Comparison of ENCODE assay signal across 8 cellular contexts in the genomic region with DNA sequence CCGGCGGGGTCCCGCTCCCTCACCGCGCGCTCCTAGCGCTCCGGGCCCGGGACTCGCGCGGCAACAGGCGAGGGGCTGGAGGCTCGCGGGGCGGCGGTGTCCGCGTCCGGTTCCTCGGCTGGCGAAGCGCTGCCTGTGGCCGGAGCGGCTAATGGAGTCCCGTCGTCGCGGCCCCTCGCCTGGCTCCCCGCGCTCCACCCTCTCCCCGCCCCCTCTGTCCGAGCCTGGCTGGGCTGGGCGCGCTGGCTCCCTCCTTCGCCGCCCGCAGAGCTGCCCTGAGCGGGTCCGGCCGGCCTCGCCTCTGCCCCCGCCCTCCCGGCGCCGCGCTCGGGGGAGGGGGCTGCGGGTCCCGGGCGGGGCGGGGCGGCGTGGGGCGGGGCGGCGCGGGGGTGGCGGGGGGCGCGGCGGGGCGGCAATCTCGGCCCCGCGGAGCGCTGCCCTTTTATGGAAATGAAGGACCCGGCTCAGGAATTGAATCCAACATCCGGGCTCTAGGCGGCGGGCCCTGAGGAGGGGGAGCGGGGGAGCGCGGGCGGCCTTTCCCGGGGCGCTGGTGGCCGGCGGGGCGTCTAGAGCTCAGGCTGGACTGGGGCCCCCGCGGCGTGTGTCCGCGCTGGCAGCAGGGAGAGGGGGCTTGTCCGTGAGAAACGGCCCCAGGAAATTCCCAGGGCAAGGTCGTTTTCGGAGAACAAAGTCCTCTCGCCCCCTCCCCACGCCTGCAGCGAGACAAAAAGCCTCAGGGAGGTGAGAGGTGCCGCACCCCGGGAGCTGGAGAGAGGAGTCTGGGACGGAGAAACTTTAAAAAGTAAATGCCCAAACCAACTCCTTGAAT. TPM values are rescaled to one million over a fixed set of nuclear protein-coding genes. Genes with fewer than 3 reads are reported as not detected.
DNase-seq lines count a peak whose midpoint lies in the region; ATAC-seq, FAIRE-seq and TF ChIP-seq lines count a peak whose summit lies in the region.

A gene with protein sequence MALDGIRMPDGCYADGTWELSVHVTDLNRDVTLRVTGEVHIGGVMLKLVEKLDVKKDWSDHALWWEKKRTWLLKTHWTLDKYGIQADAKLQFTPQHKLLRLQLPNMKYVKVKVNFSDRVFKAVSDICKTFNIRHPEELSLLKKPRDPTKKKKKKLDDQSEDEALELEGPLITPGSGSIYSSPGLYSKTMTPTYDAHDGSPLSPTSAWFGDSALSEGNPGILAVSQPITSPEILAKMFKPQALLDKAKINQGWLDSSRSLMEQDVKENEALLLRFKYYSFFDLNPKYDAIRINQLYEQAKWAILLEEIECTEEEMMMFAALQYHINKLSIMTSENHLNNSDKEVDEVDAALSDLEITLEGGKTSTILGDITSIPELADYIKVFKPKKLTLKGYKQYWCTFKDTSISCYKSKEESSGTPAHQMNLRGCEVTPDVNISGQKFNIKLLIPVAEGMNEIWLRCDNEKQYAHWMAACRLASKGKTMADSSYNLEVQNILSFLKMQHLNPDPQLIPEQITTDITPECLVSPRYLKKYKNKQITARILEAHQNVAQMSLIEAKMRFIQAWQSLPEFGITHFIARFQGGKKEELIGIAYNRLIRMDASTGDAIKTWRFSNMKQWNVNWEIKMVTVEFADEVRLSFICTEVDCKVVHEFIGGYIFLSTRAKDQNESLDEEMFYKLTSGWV (minus strand): TSS at position 153 of the 832 bp plus-strand sequence. CDS start 482 bp downstream, outside the sequence.

- no peaks in the 10 kb centered on the region; the same call in 1 of the 2 replicates for H3F3A ChIP-seq in GM23338 (replicated peaks; ENCODE audit: low read depth)

- peaks cover 44% of the 10 kb centered on the region for H3K79me2 ChIP-seq in GM23338 (replicated peaks; ENCODE audit: insufficient read depth)

- intact Hi-C loops in activated CD4-positive, alpha-beta T cell treated with anti-CD3 and anti-CD28 coated beads, Interleukin-2, amount 10 ng/mL, durations not matched to agents 24 days and 14 days (cut with micrococcal nuclease), result no loop called here

- H3K27ac ChIP-seq in GM23338 (ENCODE audit: low read depth), result peak within 1 kb of the TSS; percentile 98

- peaks cover 43% of the 10 kb centered on the region for H3K4me1 ChIP-seq in GM23338 (ENCODE audit: insufficient read depth)

- peak within 1 kb of the TSS; percentile 88 for H3K4me3 ChIP-seq in GM23338

- 0 out of 2 replicates have a peak within 1 kb of the TSS, but pooled peaks have one; percentile 63 for H2AFZ ChIP-seq in GM23338

- TF ChIP-seq CTCF in D721Med (IDR thresholded peaks at IDR 0.05; ENCODE audit: insufficient read depth, missing control alignments) (no peak), GM23338 (conservative IDR thresholded peaks at IDR 0.05; ENCODE audit: low read depth in 2 of 2) (no peak), endothelial cell (IDR thresholded peaks at IDR 0.05; ENCODE audit: unreplicated experiment) (no peak), subcutaneous adipose tissue (IDR thresholded peaks at IDR 0.05; ENCODE audit: low read depth) (no peak)

- H3K27me3 Mint-ChIP-seq in GM23338 (ENCODE audit: insufficient read depth, low read depth, poor library complexity) (peaks cover 8% of the 10 kb centered on the region), endothelial cell (ENCODE audit: unreplicated experiment) (peaks cover 15% of the 10 kb centered on the region)
- H3K27me3 Mint-ChIP-seq in activated CD4-positive, alpha-beta T cell treated with anti-CD3 and anti-CD28 coated beads, Interleukin-2, amount 10 ng/mL, durations not matched to agents 24 days and 14 days, result peaks cover 63% of the 10 kb centered on the region

- H3K9me2 ChIP-seq in GM23338 (ENCODE audit: insufficient read depth), result no peaks in the 10 kb centered on the region

- H3K27me3 ChIP-seq in GM23338 (ENCODE audit: insufficient read depth), result no peaks in the 10 kb centered on the region

- H3K4me1 Mint-ChIP-seq in GM23338, result peaks cover 50% of the 10 kb centered on the region
- peaks cover 19% of the 10 kb centered on the region for H3K4me1 Mint-ChIP-seq in activated CD4-positive, alpha-beta T cell treated with anti-CD3 and anti-CD28 coated beads, Interleukin-2, amount 10 ng/mL, durations not matched to agents 24 days and 14 days
- peaks cover 43% of the 10 kb centered on the region for H3K4me1 Mint-ChIP-seq in endothelial cell (ENCODE audit: unreplicated experiment)

- ATAC-seq in GM23338, result peak; percentile 84

- H3K4me2 ChIP-seq in GM23338, result peak within 1 kb of the TSS; percentile 85

- H3K4me3 Mint-ChIP-seq in GM23338, result peak within 1 kb of the TSS; percentile 99
- H3K4me3 Mint-ChIP-seq in activated CD4-positive, alpha-beta T cell treated with anti-CD3 and anti-CD28 coated beads, Interleukin-2, amount 10 ng/mL, durations not matched to agents 24 days and 14 days, result peak within 1 kb of the TSS; percentile 90
- H3K4me3 Mint-ChIP-seq in endothelial cell (ENCODE audit: unreplicated experiment), result peak within 1 kb of the TSS; percentile 97

- no peaks in the 10 kb centered on the region for H4K20me1 ChIP-seq in GM23338 (replicated peaks; ENCODE audit: insufficient read depth)

- no peaks in the 10 kb centered on the region; the same call in 2 of the 3 replicates for H3K9me3 Mint-ChIP-seq in GM23338
- H3K9me3 Mint-ChIP-seq in activated CD4-positive, alpha-beta T cell treated with anti-CD3 and anti-CD28 coated beads, Interleukin-2, amount 10 ng/mL, durations not matched to agents 24 days and 14 days, result no peaks in the 10 kb centered on the region
- no peaks in the 10 kb centered on the region for H3K9me3 Mint-ChIP-seq in endothelial cell (ENCODE audit: unreplicated experiment)

- FAIRE-seq in D721Med (lab: Jason Lieb, UNC), result no peak

- H3K36me3 Mint-ChIP-seq in GM23338 (ENCODE audit: low read depth) (peaks cover 23% of the 10 kb centered on the region), endothelial cell (ENCODE audit: low read depth, unreplicated experiment) (peaks cover 17% of the 10 kb centered on the region)
- no peaks in the 10 kb centered on the region for H3K36me3 Mint-ChIP-seq in activated CD4-positive, alpha-beta T cell treated with anti-CD3 and anti-CD28 coated beads, Interleukin-2, amount 10 ng/mL, durations not matched to agents 24 days and 14 days (ENCODE audit: low read depth)

- no peaks in the 10 kb centered on the region; the same call in 1 of the 2 replicates for H3K36me3 ChIP-seq in GM23338 (ENCODE audit: insufficient read depth)

- H3K27ac Mint-ChIP-seq in GM23338 (peak within 1 kb of the TSS; percentile 96), endothelial cell (ENCODE audit: unreplicated experiment) (peak within 1 kb of the TSS; percentile 97)
- H3K27ac Mint-ChIP-seq in activated CD4-positive, alpha-beta T cell treated with anti-CD3 and anti-CD28 coated beads, Interleukin-2, amount 10 ng/mL, durations not matched to agents 24 days and 14 days, result peak within 1 kb of the TSS; percentile 66

- DNase-seq in D721Med (ENCODE audit: insufficient read length, low spot score) (peak; percentile 35), GM23338 (ENCODE audit: low spot score) (peak; percentile 95), NCI-H2081 treated with DMSO at 0.1 percent for 48 hours (lab: John Stamatoyannopoulos, UW) (peak; percentile 46), endothelial cell (ENCODE audit: low spot score) (peak; percentile 95), lung microvascular endothelial cell (ENCODE audit: low read depth in 2 of 2) (peak; percentile 89 to 93), SIG-M5 treated with dmso at 0.1 percent for 504 hours (lab: John Stamatoyannopoulos, UW; ENCODE audit: unreplicated experiment) (no peak)
- DNase-seq in activated CD4-positive, alpha-beta T cell treated with anti-CD3 and anti-CD28 coated beads, Interleukin-2, amount 10 ng/mL, durations not matched to agents 24 days and 14 days, result peak; percentile 74

TF ChIP-seq in GM23338, 12 proteins besides CTCF, POLR2A, EP300 and RAD21:
- TF ChIP-seq POLR2AphosphoS5 (IDR thresholded peaks at IDR 0.05; ENCODE audit: low read depth) (peak; percentile 71), JUNB (IDR thresholded peaks at IDR 0.05; ENCODE audit: unreplicated experiment) (no peak)

RNA-seq across cellular contexts. Expression of the gene that starts here (rescaled TPM):
- 102 and 108 TPM in 2 replicates for total RNA-seq in GM23338 (2014; rRNA removed; shearing (Covaris generic))
- polyA plus RNA-seq in GM23338 (2016; fragmentation: Nextera tagmentation; extraction: Ambion mirVana), result 148 and 152 TPM in 2 replicates
- total RNA-seq in activated CD4-positive, alpha-beta T cell treated with anti-CD3 and anti-CD28 coated beads, Interleukin-2, amount 10 ng/mL, durations not matched to agents 24 days and 14 days, result 1.5 and 1.6 TPM in 2 replicates
- total RNA-seq in endothelial cell (ENCODE audit: unreplicated experiment) (188 TPM), lung microvascular endothelial cell (58.6 and 61.3 TPM in 2 replicates), subcutaneous adipose tissue (100 to 1,000 TPM; 154 to 252 (median 206) TPM)

Comparison
In these comparisons a context has a peak if more than half of its experiments do, and no peak if none do; other contexts are left out.
1. RNA of the gene that starts here (total RNA-seq): 154 to 252 TPM in subcutaneous adipose tissue, 188 TPM in endothelial cell (single experiment), 102 to 108 TPM in GM23338 and 58.6 to 61.3 TPM in lung microvascular endothelial cell; 1.5 to 1.6 TPM in activated CD4-positive, alpha-beta T cell treated with anti-CD3 and anti-CD28 coated beads, Interleukin-2, amount 10 ng/mL, durations not matched to agents 24 days and 14 days; every median in the first group is over 10 times any median in the second.
2. Peak in every context shown above with its lines, with median percentiles within 50 percentile points of each other: H3K27ac Mint-ChIP-seq and H3K4me3 Mint-ChIP-seq.